Comparison of ENCODE assay signal across 22 cellular contexts in the genomic region with DNA sequence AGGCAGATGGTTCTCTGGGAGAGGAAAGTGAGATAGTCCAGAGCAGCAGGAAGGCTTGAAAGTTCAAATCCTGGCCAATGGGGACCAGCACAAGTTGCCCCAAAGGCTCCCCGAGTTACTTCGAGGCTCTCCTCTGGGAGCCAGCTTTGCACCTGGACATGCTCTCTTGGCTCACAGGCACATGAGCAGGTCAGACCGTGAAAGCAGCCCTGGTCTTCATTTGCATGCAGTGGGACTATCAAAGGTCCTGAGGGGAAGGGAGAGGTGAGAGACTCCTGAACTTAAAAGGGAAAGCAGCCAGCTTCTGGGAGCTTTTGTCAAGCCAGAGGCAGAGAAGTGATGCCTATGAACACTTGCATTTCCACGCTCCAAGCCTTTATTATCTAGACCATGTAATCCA.
"Had no signal": no experiment of that assay in that cellular context is flagged by ENCODE, and none has a peak within 500 bp of the region (broad histone marks: within the 10 kb centered on the region; RNA-seq: fewer than 3 reads in every experiment).

No MANE protein-coding gene starts in this region.

- H3K36me3 ChIP-seq: left ventricle myocardium inferior, ovary, right atrium auricular region, right lobe of liver, stomach, thyroid gland, transverse colon, upper lobe of left lung, vagina had no signal

- H3K27ac ChIP-seq: left ventricle myocardium inferior, ovary, right atrium auricular region, right lobe of liver, stomach, testis, thyroid gland, transverse colon, upper lobe of left lung, vagina had no signal

- DNase-seq: islet precursor cell; left ventricle myocardium inferior; midbrain; mucosa of descending colon; naive thymus-derived CD4-positive, alpha-beta T cell; ovary; right lobe of liver; stimulated activated CD4-positive, alpha-beta T cell treated with anti-CD3 and anti-CD28 coated beads, Interleukin-1b, Interleukin-23, amount 100 ng/mL, for 48 hours; stimulated activated CD4-positive, alpha-beta T cell treated with anti-CD3 and anti-CD28 coated beads, Interleukin-2, amount 100 ng/mL, for 48 hours; stimulated activated naive B cell treated with anti-CD40 and anti-IgM and Interleukin-4, amounts not matched to agents 10 μg/mL and 1 μg/mL and 100 μg/mL, for 72 hours; stimulated activated naive CD8-positive, alpha-beta T cell treated with anti-CD3 and anti-CD28 coated beads, Interleukin-15, Interleukin-2, amounts not matched to agents 100 U/mL and 50 U/mL, for 24 hours; stomach; testis; thyroid gland; transverse colon; upper lobe of left lung had no signal

- H3K36me3 Mint-ChIP-seq: naive thymus-derived CD4-positive, alpha-beta T cell; natural killer cell treated with Interleukin-12 subunit alpha and Interleukin-12 subunit beta and Interleukin-15 and Interleukin-18, amount 100 ng/mL, for 72 hours; stimulated activated naive B cell treated with anti-CD40 and anti-IgM and Interleukin-4, amounts not matched to agents 10 μg/mL and 1 μg/mL and 100 μg/mL, for 72 hours had no signal

- H3K9me3 ChIP-seq: left ventricle myocardium inferior, mucosa of descending colon, ovary, right atrium auricular region, right lobe of liver, stomach, testis, thyroid gland, transverse colon, upper lobe of left lung, vagina had no signal

- H3K4me1 Mint-ChIP-seq: naive thymus-derived CD4-positive, alpha-beta T cell; stimulated activated naive B cell treated with anti-CD40 and anti-IgM and Interleukin-4, amounts not matched to agents 10 μg/mL and 1 μg/mL and 100 μg/mL, for 72 hours had no signal

- H3K27ac Mint-ChIP-seq: naive thymus-derived CD4-positive, alpha-beta T cell; natural killer cell treated with Interleukin-12 subunit alpha and Interleukin-12 subunit beta and Interleukin-15 and Interleukin-18, amount 100 ng/mL, for 72 hours; progenitor cell of endocrine pancreas; stimulated activated naive B cell treated with anti-CD40 and anti-IgM and Interleukin-4, amounts not matched to agents 10 μg/mL and 1 μg/mL and 100 μg/mL, for 72 hours had no signal

- H3K4me2 ChIP-seq: smooth muscle cell had no signal

- H3K27me3 ChIP-seq: ovary, right atrium auricular region, right lobe of liver, testis, thyroid gland, transverse colon, upper lobe of left lung, vagina had no signal

- H3K4me3 Mint-ChIP-seq: naive thymus-derived CD4-positive, alpha-beta T cell; natural killer cell treated with Interleukin-12 subunit alpha and Interleukin-12 subunit beta and Interleukin-15 and Interleukin-18, amount 100 ng/mL, for 72 hours; stimulated activated naive B cell treated with anti-CD40 and anti-IgM and Interleukin-4, amounts not matched to agents 10 μg/mL and 1 μg/mL and 100 μg/mL, for 72 hours had no signal

- H3K4me1 ChIP-seq: right atrium auricular region, right lobe of liver, stomach, testis, thyroid gland, transverse colon, upper lobe of left lung, vagina had no signal

- H3K4me3 ChIP-seq: left ventricle myocardium inferior, lung, mucosa of descending colon, ovary, right atrium auricular region, right lobe of liver, smooth muscle cell, stomach, testis, thyroid gland, transverse colon, upper lobe of left lung, vagina had no signal

- ATAC-seq: mucosa of descending colon; naive thymus-derived CD4-positive, alpha-beta T cell; natural killer cell treated with Interleukin-12 subunit alpha and Interleukin-12 subunit beta and Interleukin-15 and Interleukin-18, amount 100 ng/mL, for 72 hours; right lobe of liver; stimulated activated naive B cell treated with anti-CD40 and anti-IgM and Interleukin-4, amounts not matched to agents 10 μg/mL and 1 μg/mL and 100 μg/mL, for 72 hours; stimulated activated naive CD8-positive, alpha-beta T cell treated with anti-CD3 and anti-CD28 coated beads, Interleukin-15, Interleukin-2, amounts not matched to agents 100 U/mL and 50 U/mL, for 24 hours had no signal
